1 cellular context compared by ENCODE assay signal in the genomic region with DNA sequence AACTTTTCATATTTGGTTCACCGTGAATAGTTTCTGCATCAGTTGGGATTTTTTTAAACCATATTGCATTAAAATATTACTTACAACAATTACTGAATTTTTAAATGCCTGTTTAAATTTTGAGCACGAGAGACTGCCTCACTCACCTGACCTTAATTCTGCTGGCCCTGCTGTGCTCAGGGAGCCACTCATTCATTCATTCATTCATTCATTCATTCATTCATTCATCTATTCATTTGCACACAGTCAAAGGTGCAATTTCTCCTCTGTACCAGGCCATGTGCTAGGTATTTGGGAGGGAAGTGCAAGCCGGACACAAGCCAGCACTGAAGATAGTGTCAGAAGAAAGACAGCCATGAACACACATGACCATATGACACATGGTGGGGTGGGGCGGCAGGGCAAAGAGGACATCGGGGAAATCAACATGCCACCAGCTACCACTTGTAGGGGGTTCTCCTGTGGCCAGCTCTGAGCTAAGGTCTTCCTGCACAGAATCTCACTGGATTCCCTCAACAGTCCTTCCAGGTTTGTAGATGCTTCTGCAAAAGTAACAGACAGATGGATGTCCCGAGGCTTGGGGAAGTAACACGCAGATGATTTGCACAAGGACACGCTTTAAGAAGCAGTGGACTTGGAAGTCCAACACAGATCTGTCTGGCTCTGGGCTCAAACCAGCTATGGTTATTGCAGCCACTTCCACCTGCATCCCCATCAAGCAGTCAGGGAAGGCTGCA.
TF ChIP-seq lines count a peak whose summit lies in the region.

No MANE protein-coding gene starts in this region.

TF ChIP-seq in WTC11, 78 proteins besides CTCF, POLR2A, EP300 and RAD21:
- TF ChIP-seq, protein P1, sequence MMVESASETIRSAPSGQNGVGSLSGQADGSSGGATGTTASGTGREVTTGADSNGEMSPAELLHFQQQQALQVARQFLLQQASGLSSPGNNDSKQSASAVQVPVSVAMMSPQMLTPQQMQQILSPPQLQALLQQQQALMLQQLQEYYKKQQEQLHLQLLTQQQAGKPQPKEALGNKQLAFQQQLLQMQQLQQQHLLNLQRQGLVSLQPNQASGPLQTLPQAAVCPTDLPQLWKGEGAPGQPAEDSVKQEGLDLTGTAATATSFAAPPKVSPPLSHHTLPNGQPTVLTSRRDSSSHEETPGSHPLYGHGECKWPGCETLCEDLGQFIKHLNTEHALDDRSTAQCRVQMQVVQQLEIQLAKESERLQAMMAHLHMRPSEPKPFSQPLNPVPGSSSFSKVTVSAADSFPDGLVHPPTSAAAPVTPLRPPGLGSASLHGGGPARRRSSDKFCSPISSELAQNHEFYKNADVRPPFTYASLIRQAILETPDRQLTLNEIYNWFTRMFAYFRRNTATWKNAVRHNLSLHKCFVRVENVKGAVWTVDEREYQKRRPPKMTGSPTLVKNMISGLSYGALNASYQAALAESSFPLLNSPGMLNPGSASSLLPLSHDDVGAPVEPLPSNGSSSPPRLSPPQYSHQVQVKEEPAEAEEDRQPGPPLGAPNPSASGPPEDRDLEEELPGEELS (CRISPR knock-in tag; IDR thresholded peaks at IDR 0.05): no peak
- TF ChIP-seq ZNF317 (CRISPR knock-in tag; IDR thresholded peaks at IDR 0.05; ENCODE audit: borderline replicate concordance, low read depth) (no peak), ZNF671 (CRISPR knock-in tag; IDR thresholded peaks at IDR 0.05) (no peak), CBFB (CRISPR knock-in tag; IDR thresholded peaks at IDR 0.05; ENCODE audit: low read depth) (no peak), JAZF1 (CRISPR knock-in tag; IDR thresholded peaks at IDR 0.05) (no peak)
